8 cellular contexts compared by ENCODE assay signal in genomic region chr11:96155627-96156378, GRCh38.
DNase-seq lines count a peak whose midpoint lies in the region; ATAC-seq, FAIRE-seq and TF ChIP-seq lines count a peak whose summit lies in the region.

No MANE protein-coding gene starts in this region.

- peak overlapping the region; percentile 62 for H3K27ac ChIP-seq in colonic mucosa
- peak overlapping the region; percentile 85 to 90 for H3K27ac ChIP-seq in lung (ENCODE audit: low read depth in 1 of 2, low read length in 1 of 2)

- intact Hi-C loops in colonic mucosa (cut with DNase I) = no loop called here

- DNase-seq in BE2C = peak; percentile 71
- DNase-seq in GM19239 (ENCODE audit: insufficient read length, low spot score) = peak; percentile 21
- peak; percentile 83 for DNase-seq in UCSD-AML1 (lab: John Stamatoyannopoulos, UW; ENCODE audit: unreplicated experiment)
- DNase-seq in colonic mucosa = peak; percentile 48
- peak; percentile 53 for DNase-seq in lung (ENCODE audit: low spot score)
- DNase-seq in stimulated activated CD4-positive, alpha-beta T cell treated with anti-CD3 and anti-CD28 coated beads, TNF-alpha, amount 100 ng/mL, for 4 hours (ENCODE audit: low read depth in 3 of 3) = peak in 2 of 3 experiments; percentile 28 to 41
- DNase-seq in central memory CD4-positive, alpha-beta T cell = no peak

- no peaks in the 10 kb centered on the region for H3K9me3 ChIP-seq in BE2C
- H3K9me3 ChIP-seq in colonic mucosa = no peaks in the 10 kb centered on the region
- no peaks in the 10 kb centered on the region for H3K9me3 ChIP-seq in lung (ENCODE audit: control insufficient read depth in 2 of 2, insufficient read depth in 1 of 2, low read length in 1 of 2)

- H3K27me3 ChIP-seq in BE2C = no peaks in the 10 kb centered on the region
- no peaks in the 10 kb centered on the region for H3K27me3 ChIP-seq in colonic mucosa
- no peaks in the 10 kb centered on the region for H3K27me3 ChIP-seq in lung (ENCODE audit: control insufficient read depth, insufficient read depth)

- peak; percentile 80 for FAIRE-seq in GM19239 (lab: Jason Lieb, UNC)

- ATAC-seq in HG03378 (IDR thresholded peaks at IDR 0.05; ENCODE audit: unreplicated experiment) (peak; percentile 69), lung (ENCODE audit: insufficient read depth, low FRiP score) (peak; percentile 64)

- H3K36me3 ChIP-seq in BE2C (no peaks in the 10 kb centered on the region), colonic mucosa (no peaks in the 10 kb centered on the region), lung (ENCODE audit: control insufficient read depth in 2 of 2, insufficient read depth in 2 of 2, low read length in 2 of 2) (no peaks in the 10 kb centered on the region)

- peak; percentile 61 for TF ChIP-seq CTCF in BE2C (IDR thresholded peaks at IDR 0.05; ENCODE audit: low read depth, low read length)
- no peak for TF ChIP-seq CTCF in colonic mucosa (IDR thresholded peaks at IDR 0.05)
- no peak for TF ChIP-seq CTCF in lung (IDR thresholded peaks at IDR 0.05; ENCODE audit: control extremely low read depth, extremely low read depth)

- peaks cover 26% of the 10 kb centered on the region for H3K4me1 ChIP-seq in BE2C
- H3K4me1 ChIP-seq in colonic mucosa = no peaks in the 10 kb centered on the region
- peaks cover 9 to 14% of the 10 kb centered on the region in 2 donors for H3K4me1 ChIP-seq in lung (ENCODE audit: control insufficient read depth in 2 of 2, insufficient read depth in 2 of 2, low read length in 2 of 2)

- WGBS in lung, 2 donors = 36 to 48% methylated on average over 9 of the region's 9 CpGs

- H3K4me3 ChIP-seq in BE2C (ENCODE audit: low read depth, low read length) (no peak overlapping the region), colonic mucosa (no peak overlapping the region), lung (no peak overlapping the region)

- H3K9ac ChIP-seq in colonic mucosa (ENCODE audit: low read depth in 2 of 2, low read length in 2 of 2) = peak overlapping the region in 1 of 2 donors; percentile 36
